17 cellular contexts compared by ENCODE assay signal in genomic region chr6:166277021-166277420, GRCh38. TPM values are rescaled to one million over a fixed set of nuclear protein-coding genes. Genes with fewer than 3 reads are reported as not detected.
DNase-seq lines count a peak whose midpoint lies in the region; ATAC-seq and TF ChIP-seq lines count a peak whose summit lies in the region.
"Had no signal": no experiment of that assay in that cellular context is flagged by ENCODE, and none has a peak within 500 bp of the region (broad histone marks: within the 10 kb centered on the region; RNA-seq: fewer than 3 reads in every experiment).

No MANE protein-coding gene starts in this region.

- H3K36me3 Mint-ChIP-seq in osteocyte (ENCODE audit: unreplicated experiment): no peaks in the 10 kb centered on the region
- H3K36me3 Mint-ChIP-seq: activated CD4-positive, alpha-beta memory T cell treated with anti-CD3 and anti-CD28 coated beads for 36 hours had no signal

- H4K20me1 ChIP-seq in fibroblast of lung (ENCODE audit: control insufficient read depth, extremely low read depth, insufficient read depth, low read length): no peaks in the 10 kb centered on the region
- H4K20me1 ChIP-seq: BLaER1 had no signal

- H3K4me2 ChIP-seq in fibroblast of lung (ENCODE audit: extremely low read depth, insufficient read depth, low read length): no peak overlapping the region
- H3K4me2 ChIP-seq: BLaER1 had no signal

- H3K36me3 ChIP-seq in fibroblast of lung (ENCODE audit: control insufficient read depth, insufficient read depth, low read length): no peaks in the 10 kb centered on the region
- H3K36me3 ChIP-seq: BLaER1, Peyer's patch had no signal

- TF ChIP-seq CTCF in fibroblast of lung (conservative IDR thresholded peaks at IDR 0.05 in 1 of 2, IDR thresholded peaks at IDR 0.05 in 1 of 2; ENCODE audit: low read depth in 1 of 2, low read length in 2 of 2): no peak
- no peak for TF ChIP-seq CTCF in osteocyte (IDR thresholded peaks at IDR 0.05)

- H3K27me3 Mint-ChIP-seq in osteocyte (ENCODE audit: unreplicated experiment): peaks cover 45% of the 10 kb centered on the region
- H3K27me3 Mint-ChIP-seq: activated CD4-positive, alpha-beta memory T cell treated with anti-CD3 and anti-CD28 coated beads for 36 hours had no signal

- DNase-seq in Ammon's horn (ENCODE audit: low spot score) (peak; percentile 85), M059J (ENCODE audit: low read depth) (peak; percentile 34), fibroblast of lung (ENCODE audit: low read depth in 2 of 2) (peak; percentile 15 to 70), osteocyte (ENCODE audit: extremely low spot score, unreplicated experiment) (peak; percentile 73), NCI-H1092 treated with DMSO at 0.1 percent for 48 hours (lab: John Stamatoyannopoulos, UW) (no peak), NCI-H2029 (lab: John Stamatoyannopoulos, UW) (no peak)
- DNase-seq: activated CD4-positive, alpha-beta memory T cell treated with anti-CD3 and anti-CD28 coated beads for 36 hours; activated gamma-delta T cell treated with Interleukin-2 at 50 U/mL for 16 hours; dermis blood vessel endothelial cell; Karpas-422; left ventricle myocardium superior; NCI-H2171; Peyer's patch had no signal

- no peaks in the 10 kb centered on the region for H3K4me1 Mint-ChIP-seq in osteocyte (ENCODE audit: unreplicated experiment)

- H3K27ac ChIP-seq in fibroblast of lung (ENCODE audit: insufficient read depth, low read length): no peak overlapping the region
- H3K27ac ChIP-seq: BLaER1, Peyer's patch had no signal

- H3K9me3 Mint-ChIP-seq in osteocyte (ENCODE audit: unreplicated experiment): no peaks in the 10 kb centered on the region
- H3K9me3 Mint-ChIP-seq: activated CD4-positive, alpha-beta memory T cell treated with anti-CD3 and anti-CD28 coated beads for 36 hours had no signal

- H2AFZ ChIP-seq in fibroblast of lung (ENCODE audit: low read length): no peak overlapping the region

- no peak overlapping the region for H3K4me3 Mint-ChIP-seq in osteocyte (ENCODE audit: unreplicated experiment)
- H3K4me3 Mint-ChIP-seq: activated CD4-positive, alpha-beta memory T cell treated with anti-CD3 and anti-CD28 coated beads for 36 hours had no signal

- no peak overlapping the region for H3K9ac ChIP-seq in fibroblast of lung (ENCODE audit: insufficient read depth, low read length)
- H3K9ac ChIP-seq: BLaER1 had no signal

- no peaks in the 10 kb centered on the region for H3K9me3 ChIP-seq in fibroblast of lung (ENCODE audit: control insufficient read depth, insufficient read depth, low read depth, low read length)
- H3K9me3 ChIP-seq: BLaER1, Peyer's patch had no signal

- ATAC-seq in SK-N-SH treated with all-trans-retinoic acid at 6 μM for 48 hours: no peak
- no peak for ATAC-seq in GM19452 (IDR thresholded peaks at IDR 0.05; ENCODE audit: unreplicated experiment)
- ATAC-seq: left ventricle myocardium superior had no signal

- no peaks in the 10 kb centered on the region for H3K27me3 ChIP-seq in fibroblast of lung (ENCODE audit: control insufficient read depth, insufficient read depth, low read length)
- H3K27me3 ChIP-seq: BLaER1, Peyer's patch had no signal

- H3K4me3 ChIP-seq in fibroblast of lung (replicated peaks in 1 of 4; ENCODE audit: control extremely low read depth in 1 of 4, insufficient read depth in 1 of 4, low read depth in 3 of 4, low read length in 4 of 4): no peak overlapping the region
- H3K4me3 ChIP-seq: BLaER1, Peyer's patch had no signal

- H3K79me2 ChIP-seq in fibroblast of lung (ENCODE audit: control insufficient read depth, insufficient read depth, low read length): no peaks in the 10 kb centered on the region

- no peak overlapping the region for H3K27ac Mint-ChIP-seq in osteocyte (ENCODE audit: unreplicated experiment)
- H3K27ac Mint-ChIP-seq: activated CD4-positive, alpha-beta memory T cell treated with anti-CD3 and anti-CD28 coated beads for 36 hours had no signal

- H3K4me1 ChIP-seq in fibroblast of lung (ENCODE audit: control insufficient read depth, extremely low read depth, insufficient read depth, low read length): no peaks in the 10 kb centered on the region
- H3K4me1 ChIP-seq: Peyer's patch had no signal

TF ChIP-seq in SK-N-SH treated with all-trans-retinoic acid at 6 μM for 48 hours, 23 proteins besides CTCF, POLR2A, EP300 and RAD21:
- no peak for TF ChIP-seq ZNF70 (CRISPR knock-in tag; IDR thresholded peaks at IDR 0.05)
- no peak for TF ChIP-seq GLIS3 (CRISPR knock-in tag; IDR thresholded peaks at IDR 0.05)
- no peak for TF ChIP-seq ARNTL (CRISPR knock-in tag; IDR thresholded peaks at IDR 0.05; ENCODE audit: borderline replicate concordance, low read depth)
- TF ChIP-seq ZFP3 (CRISPR knock-in tag; IDR thresholded peaks at IDR 0.05): no peak
TF ChIP-seq in SK-N-SH treated with all-trans-retinoic acid at 6 μM for 48 hours: peak in this region for 0.

RNA-seq across cellular contexts. Expression of gene PRR18, which starts 31.2 kb away (rescaled TPM):
- not detected in 2 replicates for total RNA-seq in M059J (2014; rRNA removed; shearing (Covaris generic))
- total RNA-seq in fibroblast of lung (not detected in 2 replicates), osteocyte (not detected in 2 replicates)
- 0.01 TPM in 1 of 2 replicates, not detected in the other for polyA plus RNA-seq in fibroblast of lung
- not detected in 2 replicates for polyA plus RNA-seq in fibroblast of lung (2012)
- not detected in 2 replicates for polyA minus RNA-seq in fibroblast of lung (ENCODE audit: low replicate concordance)
- total RNA-seq: dermis blood vessel endothelial cell; left ventricle myocardium superior; Peyer's patch; T-helper 2 cell treated with Interferon-gamma antibody and Interleukin-4, amounts not matched to agents 100 ng/mL and 5 ng/mL, for 36 hours had no signal

Comparison
In these comparisons a context has a peak if more than half of its experiments do, and no peak if none do; other contexts are left out.
1. DNase-seq: peak in Ammon's horn (single experiment), M059J (single experiment), fibroblast of lung (2 of 2) and osteocyte (single experiment); none in NCI-H1092 treated with DMSO at 0.1 percent for 48 hours (single experiment) and NCI-H2029 (single experiment).